ENCODE assay signal across 37 cellular contexts in genomic region chr12:34208331-34209258, GRCh38.
"Had no signal": no experiment of that assay in that cellular context is flagged by ENCODE, and none has a peak within 500 bp of the region (broad histone marks: within the 10 kb centered on the region; RNA-seq: fewer than 3 reads in every experiment).

No MANE protein-coding gene starts in this region.

- H3K36me3 ChIP-seq: adrenal gland, Peyer's patch, SJSA1 had no signal

- H3K4me1 ChIP-seq: adrenal gland, body of pancreas, Peyer's patch, SJSA1 had no signal

- H3K27me3 ChIP-seq: adrenal gland, body of pancreas, Peyer's patch, SJSA1 had no signal

- FAIRE-seq: astrocyte had no signal

- DNase-seq: activated B cell treated with CpG ODN at 0.5 μM for 24 hours; activated CD4-positive, alpha-beta memory T cell treated with anti-CD3 and anti-CD28 coated beads for 36 hours; activated CD4-positive, alpha-beta T cell treated with anti-CD3 and anti-CD28 coated beads for 4 hours; activated CD4-positive, alpha-beta T cell treated with anti-CD3 and anti-CD28 coated beads, Interleukin-2, amount 50 U/mL, for 1 hour; activated CD4-positive, CD25-positive, alpha-beta regulatory T cell treated with anti-CD3 and anti-CD28 coated beads, Interleukin-2, amount 50 U/mL, for 72 hours; activated CD8-positive, alpha-beta memory T cell treated with anti-CD3 and anti-CD28 coated beads, Interleukin-2, amount 50 U/mL, for 4 hours; activated gamma-delta T cell treated with Interleukin-2 at 50 U/mL for 16 hours; activated naive CD4-positive, alpha-beta T cell treated with anti-CD3 and anti-CD28 coated beads for 36 hours; activated T-cell treated with anti-CD3 and anti-CD28 coated beads for 4 hours; activated T-cell treated with anti-CD3 and anti-CD28 coated beads, Interleukin-2, amount 50 U/mL, for 4 hours; adrenal gland; body of pancreas; caudate nucleus; NCI-H1092 treated with DMSO at 0.1 percent for 48 hours; NCI-H1417; NCI-H146; NCI-H187; NCI-H2029 treated with DMSO at 0.1 percent for 48 hours; NCI-H2107; NCI-H2171; NCI-H510A; NCI-H526; NCI-H748 treated with DMSO at 0.1 percent for 48 hours; NK-92 treated with Interleukin-12 subunit alpha and Interleukin-12 subunit beta, amount 100 ng/mL, for 24 hours; PC-3; Peyer's patch; RPMI8226; SHP77 treated with DMSO at 0.1 percent for 48 hours; SW 1271; T-helper 1 cell; T-helper 2 cell; T-helper 9 cell had no signal

- H3K27ac ChIP-seq: adrenal gland, body of pancreas, Peyer's patch, SJSA1, VCaP had no signal

- H3K4me3 ChIP-seq: adrenal gland, body of pancreas, Peyer's patch, SJSA1 had no signal

- H3K9me3 Mint-ChIP-seq: activated B cell treated with CpG ODN at 0.5 μM for 24 hours; activated CD4-positive, alpha-beta memory T cell treated with anti-CD3 and anti-CD28 coated beads for 36 hours; activated naive CD4-positive, alpha-beta T cell treated with anti-CD3 and anti-CD28 coated beads for 36 hours; activated naive CD4-positive, alpha-beta T cell treated with anti-CD3 and anti-CD28 coated beads, Interleukin-2, amount 50 U/mL, for 72 hours; activated T-cell treated with anti-CD3 and anti-CD28 coated beads, Interleukin-2, amount 50 U/mL, for 4 hours had no signal

- H3K9me3 ChIP-seq: adrenal gland, body of pancreas, SJSA1 had no signal

- H3K36me3 Mint-ChIP-seq: activated CD4-positive, alpha-beta memory T cell treated with anti-CD3 and anti-CD28 coated beads for 36 hours; activated naive CD4-positive, alpha-beta T cell treated with anti-CD3 and anti-CD28 coated beads, Interleukin-2, amount 50 U/mL, for 72 hours had no signal

- ATAC-seq: activated naive CD4-positive, alpha-beta T cell treated with anti-CD3 and anti-CD28 coated beads, Interleukin-2, amount 50 U/mL, for 72 hours; activated T-cell treated with anti-CD3 and anti-CD28 coated beads, Interleukin-2, amount 50 U/mL, for 4 hours; body of pancreas; PC-3 had no signal

- H3K27ac Mint-ChIP-seq: activated B cell treated with CpG ODN at 0.5 μM for 24 hours; activated CD4-positive, alpha-beta memory T cell treated with anti-CD3 and anti-CD28 coated beads for 36 hours; activated naive CD4-positive, alpha-beta T cell treated with anti-CD3 and anti-CD28 coated beads for 36 hours; activated naive CD4-positive, alpha-beta T cell treated with anti-CD3 and anti-CD28 coated beads, Interleukin-2, amount 50 U/mL, for 72 hours; activated T-helper 1 cell treated with anti-CD3 and anti-CD28 coated beads, Interleukin-12 subunit alpha, Interleukin-12 subunit beta, Interleukin-2, Interleukin-4 antibody, amounts not matched to agents 30 ng/mL and 10 ng/mL and 1 ng/mL, durations not matched to agents 14 hours and 24 hours and 36 hours had no signal

- H3K4me3 Mint-ChIP-seq: activated B cell treated with CpG ODN at 0.5 μM for 24 hours; activated CD4-positive, alpha-beta memory T cell treated with anti-CD3 and anti-CD28 coated beads for 36 hours; activated naive CD4-positive, alpha-beta T cell treated with anti-CD3 and anti-CD28 coated beads for 36 hours; activated T-cell treated with anti-CD3 and anti-CD28 coated beads, Interleukin-2, amount 50 U/mL, for 4 hours; activated T-helper 1 cell treated with anti-CD3 and anti-CD28 coated beads, Interleukin-12 subunit alpha, Interleukin-12 subunit beta, Interleukin-2, Interleukin-4 antibody, amounts not matched to agents 30 ng/mL and 10 ng/mL and 1 ng/mL, durations not matched to agents 14 hours and 24 hours and 36 hours had no signal

- H3K27me3 Mint-ChIP-seq: activated B cell treated with CpG ODN at 0.5 μM for 24 hours; activated CD4-positive, alpha-beta memory T cell treated with anti-CD3 and anti-CD28 coated beads for 36 hours had no signal
